1 cellular context compared by ENCODE assay signal in the genomic region with DNA sequence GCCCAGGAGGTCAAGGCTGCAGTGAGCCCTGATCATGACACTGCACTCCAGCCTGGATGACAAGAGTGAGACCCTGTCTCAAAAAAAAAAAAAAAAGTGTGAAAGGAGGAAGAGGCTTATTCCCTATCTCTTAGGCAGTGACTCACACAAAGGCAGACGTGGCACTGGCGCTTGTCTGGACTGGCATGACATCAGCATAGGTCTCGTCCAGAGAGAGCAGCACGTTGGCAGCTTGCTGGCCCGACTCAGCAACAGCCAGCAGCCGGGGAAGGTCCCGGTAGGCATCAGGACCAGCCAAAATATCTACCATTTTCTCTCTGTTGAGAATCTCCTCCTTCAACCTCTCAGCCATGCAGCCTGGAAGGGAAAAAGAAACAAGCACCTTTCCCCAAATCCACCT.
TF ChIP-seq lines count a peak whose summit lies in the region.

No MANE protein-coding gene starts in this region.

TF ChIP-seq in IMR-90, 13 proteins besides CTCF, POLR2A, EP300 and RAD21 (continued from another document):
- no peak for TF ChIP-seq FOS (IDR thresholded peaks at IDR 0.05; ENCODE audit: low read depth, low read length)
TF ChIP-seq in IMR-90: peak in this region for 0.
